ENCODE assay signal across 11 cellular contexts in the genomic region with DNA sequence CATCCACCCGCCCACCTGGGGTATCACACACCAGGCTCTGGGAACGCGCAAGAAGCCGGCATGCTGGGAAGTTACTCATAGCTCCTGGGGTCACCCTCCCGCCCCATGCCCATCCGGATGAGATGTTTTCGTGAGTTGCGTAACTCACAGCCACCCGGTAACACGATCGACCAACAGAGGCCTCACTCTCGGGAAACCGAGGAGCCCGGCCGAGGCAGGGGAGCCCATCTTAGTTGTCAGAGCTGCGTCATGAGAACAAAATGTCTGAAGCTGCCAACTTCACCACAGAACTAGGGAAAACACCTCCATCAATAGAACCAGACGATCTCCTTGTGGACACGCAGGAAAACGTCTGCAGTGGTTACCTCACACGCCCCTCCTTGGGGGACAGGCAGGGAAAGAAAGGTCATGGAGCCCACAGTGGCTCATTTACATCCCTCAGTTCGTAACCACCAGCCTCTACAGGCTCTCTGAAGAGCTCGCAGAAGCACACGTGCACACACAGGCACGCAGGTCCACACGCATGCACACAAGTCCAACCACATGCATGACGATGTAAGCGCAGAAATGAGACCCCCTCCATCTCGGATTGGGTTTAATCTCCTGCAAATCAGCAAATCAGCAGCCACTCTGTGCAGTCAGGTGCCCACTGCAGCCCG. TPM values are rescaled to one million over a fixed set of nuclear protein-coding genes. Genes with fewer than 3 reads are reported as not detected.
DNase-seq lines count a peak whose midpoint lies in the region; ATAC-seq, FAIRE-seq and TF ChIP-seq lines count a peak whose summit lies in the region.
"Had no signal": no experiment of that assay in that cellular context is flagged by ENCODE, and none has a peak within 500 bp of the region (broad histone marks: within the 10 kb centered on the region; RNA-seq: fewer than 3 reads in every experiment).

No MANE protein-coding gene starts in this region.

- in situ Hi-C loops in ACHN (cut with HindIII; ENCODE audit: low pct_ligation_motif_present, low pct_unique_long_range_greater_than_20kb, low sequenced_read_pairs): no loop called here
- in situ Hi-C loops in GM13977 (cut with MboI; ENCODE audit: low pct_unique_long_range_greater_than_20kb, low sequenced_read_pairs, unreplicated experiment): no loop called here

- peaks cover 0 to 10% of the 10 kb centered on the region in 2 donors for H3K36me3 Mint-ChIP-seq in activated naive CD4-positive, alpha-beta T cell treated with anti-CD3 and anti-CD28 coated beads, Interleukin-2, amount 50 U/mL, for 72 hours

- no peaks in the 10 kb centered on the region for H4K20me1 ChIP-seq in osteoblast (ENCODE audit: insufficient read depth, low read length)

- no peaks in the 10 kb centered on the region for H3K27me3 ChIP-seq in osteoblast (ENCODE audit: insufficient read depth, low read length)

- no peaks in the 10 kb centered on the region for H3K9me3 ChIP-seq in osteoblast (ENCODE audit: low read depth, low read length)

- no peak for FAIRE-seq in RCC 7860 (lab: Jason Lieb, UNC)

- no peaks in the 10 kb centered on the region for H3K79me2 ChIP-seq in osteoblast (ENCODE audit: insufficient read depth, low read length)

- ATAC-seq in stimulated activated naive CD8-positive, alpha-beta T cell treated with anti-CD3 and anti-CD28 coated beads, Interleukin-15, amount 100 ng/mL, for 72 hours: no peak
- ATAC-seq in activated naive CD4-positive, alpha-beta T cell treated with anti-CD3 and anti-CD28 coated beads, Interleukin-2, amount 50 U/mL, for 72 hours: no peak

- peak overlapping the region; percentile 49 for H2AFZ ChIP-seq in osteoblast (ENCODE audit: low read length)

- peaks cover 17% of the 10 kb centered on the region for H3K4me1 ChIP-seq in osteoblast (ENCODE audit: insufficient read depth, low read length)

- H3K36me3 ChIP-seq in osteoblast (ENCODE audit: insufficient read depth, low read length): peaks cover 19% of the 10 kb centered on the region

- TF ChIP-seq CTCF in osteoblast (IDR thresholded peaks at IDR 0.05; ENCODE audit: extremely low read depth, low read depth, low read length) (peak; percentile 10), GM13977 (IDR thresholded peaks at IDR 0.05; ENCODE audit: extremely low read depth, insufficient read depth, missing control alignments) (no peak)

- H3K27me3 Mint-ChIP-seq in stimulated activated naive CD8-positive, alpha-beta T cell treated with anti-CD3 and anti-CD28 coated beads, Interleukin-15, amount 100 ng/mL, for 72 hours: no peaks in the 10 kb centered on the region
- H3K27me3 Mint-ChIP-seq: activated naive CD8-positive, alpha-beta T cell treated with anti-CD3 and anti-CD28 coated beads for 36 hours had no signal

- peak overlapping the region; percentile 89 for H3K27ac ChIP-seq in osteoblast (ENCODE audit: low read depth, low read length)

- no peak overlapping the region for H3K27ac Mint-ChIP-seq in stimulated activated naive CD8-positive, alpha-beta T cell treated with anti-CD3 and anti-CD28 coated beads, Interleukin-15, amount 100 ng/mL, for 72 hours
- no peak overlapping the region for H3K27ac Mint-ChIP-seq in activated naive CD4-positive, alpha-beta T cell treated with anti-CD3 and anti-CD28 coated beads, Interleukin-2, amount 50 U/mL, for 72 hours
- H3K27ac Mint-ChIP-seq: activated naive CD8-positive, alpha-beta T cell treated with anti-CD3 and anti-CD28 coated beads for 36 hours had no signal

- H3K4me2 ChIP-seq in osteoblast (ENCODE audit: insufficient read depth, low read length): peak overlapping the region; percentile 83

- H3K9me3 Mint-ChIP-seq in stimulated activated naive CD8-positive, alpha-beta T cell treated with anti-CD3 and anti-CD28 coated beads, Interleukin-15, amount 100 ng/mL, for 72 hours: no peaks in the 10 kb centered on the region
- no peaks in the 10 kb centered on the region for H3K9me3 Mint-ChIP-seq in activated naive CD4-positive, alpha-beta T cell treated with anti-CD3 and anti-CD28 coated beads, Interleukin-2, amount 50 U/mL, for 72 hours
- H3K9me3 Mint-ChIP-seq: activated naive CD8-positive, alpha-beta T cell treated with anti-CD3 and anti-CD28 coated beads for 36 hours had no signal

- DNase-seq in ACHN: peak; percentile 47
- peak; percentile 9 for DNase-seq in RCC 7860 (ENCODE audit: low spot score)
- DNase-seq in fibroblast of gingiva (ENCODE audit: low read depth): peak; percentile 77
- peak; percentile 96 for DNase-seq in osteoblast (ENCODE audit: insufficient read length, low spot score, missing footprints)
- DNase-seq in SKM-1 (lab: John Stamatoyannopoulos, UW; ENCODE audit: unreplicated experiment): no peak
- DNase-seq in GM13977 (ENCODE audit: low spot score): no peak
- no peak for DNase-seq in stimulated activated naive CD8-positive, alpha-beta T cell treated with anti-CD3 and anti-CD28 coated beads, Interleukin-15, amount 100 ng/mL, for 72 hours
- no peak for DNase-seq in activated naive CD4-positive, alpha-beta T cell treated with anti-CD3 and anti-CD28 coated beads, Interleukin-2, amount 50 U/mL, for 72 hours (ENCODE audit: low spot score in 2 of 2)
- DNase-seq: activated CD4-positive, alpha-beta T cell treated with anti-CD3 and anti-CD28 coated beads for 1 hour; activated naive CD8-positive, alpha-beta T cell treated with anti-CD3 and anti-CD28 coated beads for 36 hours; foreskin melanocyte had no signal

- peaks cover 7% of the 10 kb centered on the region for H3K4me1 Mint-ChIP-seq in stimulated activated naive CD8-positive, alpha-beta T cell treated with anti-CD3 and anti-CD28 coated beads, Interleukin-15, amount 100 ng/mL, for 72 hours
- H3K4me1 Mint-ChIP-seq: activated naive CD8-positive, alpha-beta T cell treated with anti-CD3 and anti-CD28 coated beads for 36 hours had no signal

- H3K4me3 Mint-ChIP-seq in stimulated activated naive CD8-positive, alpha-beta T cell treated with anti-CD3 and anti-CD28 coated beads, Interleukin-15, amount 100 ng/mL, for 72 hours: no peak overlapping the region
- H3K4me3 Mint-ChIP-seq: activated naive CD8-positive, alpha-beta T cell treated with anti-CD3 and anti-CD28 coated beads for 36 hours had no signal

- H3K4me3 ChIP-seq in osteoblast (ENCODE audit: insufficient read depth, low read length): peak overlapping the region; percentile 60

RNA-seq across cellular contexts. Expression of a gene that starts 26.3 kb away (rescaled TPM):
- 51.3 and 55.4 TPM in 2 replicates for total RNA-seq in osteoblast
- total RNA-seq in activated naive CD4-positive, alpha-beta T cell treated with anti-CD3 and anti-CD28 coated beads, Interleukin-2, amount 50 U/mL, for 72 hours: 10 to 100 TPM; 29.3 to 39.3 TPM

Comparison
In these comparisons a context has a peak if more than half of its experiments do, and no peak if none do; other contexts are left out.
1. DNase-seq: peak in ACHN (single experiment), RCC 7860 (single experiment), fibroblast of gingiva (single experiment) and osteoblast (single experiment); none in SKM-1 (single experiment), GM13977 (single experiment), stimulated activated naive CD8-positive, alpha-beta T cell treated with anti-CD3 and anti-CD28 coated beads, Interleukin-15, amount 100 ng/mL, for 72 hours (0 of 2) and activated naive CD4-positive, alpha-beta T cell treated with anti-CD3 and anti-CD28 coated beads, Interleukin-2, amount 50 U/mL, for 72 hours (0 of 2).